Comparison of ENCODE assay signal across 29 cellular contexts in genomic region chrX:129743835-129744234, GRCh38. TPM values are rescaled to one million over a fixed set of nuclear protein-coding genes. Genes with fewer than 3 reads are reported as not detected.
DNase-seq lines count a peak whose midpoint lies in the region; ATAC-seq and TF ChIP-seq lines count a peak whose summit lies in the region.
"Had no signal": no experiment of that assay in that cellular context is flagged by ENCODE, and none has a peak within 500 bp of the region (broad histone marks: within the 10 kb centered on the region; RNA-seq: fewer than 3 reads in every experiment).

No MANE protein-coding gene starts in this region.

- H3K27ac ChIP-seq in BLaER1 (no peak overlapping the region), DND-41 (ENCODE audit: low read length) (peak overlapping the region; percentile 97), right atrium auricular region (no peak overlapping the region), thyroid gland (no peak overlapping the region)
- no peak overlapping the region for H3K27ac ChIP-seq in naive thymus-derived CD4-positive, alpha-beta T cell (ENCODE audit: low read depth, low read length)
- H3K27ac ChIP-seq: breast epithelium, HL-60, transverse colon had no signal

- H3K4me3 Mint-ChIP-seq in activated CD4-positive, alpha-beta memory T cell treated with anti-CD3 and anti-CD28 coated beads for 36 hours, result no peak overlapping the region
- peak overlapping the region in 6 of 10 donors; percentile 11 to 57 (median 28) for H3K4me3 Mint-ChIP-seq in naive thymus-derived CD4-positive, alpha-beta T cell
- H3K4me3 Mint-ChIP-seq: GM23338, WTC11 had no signal

- H3K79me2 ChIP-seq in DND-41 (ENCODE audit: insufficient read depth, low read length), result peaks cover 11% of the 10 kb centered on the region

- CTCF ChIA-PET in activated CD4-positive, alpha-beta memory T cell treated with anti-CD3 and anti-CD28 coated beads for 36 hours (lab: Charles Lee), result interaction anchor here (1.0 to 1.5 kb wide), 2 partner anchors 10 to 17 kb away, joined by 4 read pairs; no protein-coding TSS in a partner anchor
- CTCF ChIA-PET in naive thymus-derived CD4-positive, alpha-beta T cell (lab: Charles Lee), result no interaction called here

- no peaks in the 10 kb centered on the region for H3K36me3 Mint-ChIP-seq in activated CD4-positive, alpha-beta memory T cell treated with anti-CD3 and anti-CD28 coated beads for 36 hours
- no peaks in the 10 kb centered on the region for H3K36me3 Mint-ChIP-seq in naive thymus-derived CD4-positive, alpha-beta T cell
- H3K36me3 Mint-ChIP-seq: WTC11 had no signal

- no peaks in the 10 kb centered on the region for H3K36me3 ChIP-seq in BLaER1
- no peaks in the 10 kb centered on the region for H3K36me3 ChIP-seq in DND-41 (ENCODE audit: insufficient read depth, low read length)
- H3K36me3 ChIP-seq in naive thymus-derived CD4-positive, alpha-beta T cell (ENCODE audit: control insufficient read depth in 2 of 3, insufficient read depth in 3 of 3, low read length in 3 of 3), result no peaks in the 10 kb centered on the region
- H3K36me3 ChIP-seq in right atrium auricular region, result no peaks in the 10 kb centered on the region
- H3K36me3 ChIP-seq in thyroid gland, result no peaks in the 10 kb centered on the region
- H3K36me3 ChIP-seq: breast epithelium, transverse colon had no signal

- H4K20me1 ChIP-seq in BLaER1 (no peaks in the 10 kb centered on the region; the same call in 1 of the 2 replicates), DND-41 (ENCODE audit: insufficient read depth, low read length) (no peaks in the 10 kb centered on the region)

- H3K27me3 ChIP-seq in BLaER1 (peaks cover 85% of the 10 kb centered on the region), DND-41 (ENCODE audit: insufficient read depth, low read length, poor library complexity) (no peaks in the 10 kb centered on the region), right atrium auricular region (no peaks in the 10 kb centered on the region), thyroid gland (no peaks in the 10 kb centered on the region)
- H3K27me3 ChIP-seq in naive thymus-derived CD4-positive, alpha-beta T cell (ENCODE audit: control insufficient read depth in 2 of 2, insufficient read depth in 2 of 2, low read length in 2 of 2), result no peaks in the 10 kb centered on the region
- H3K27me3 ChIP-seq: transverse colon had no signal

- intact Hi-C loops in activated CD4-positive, alpha-beta memory T cell treated with anti-CD3 and anti-CD28 coated beads for 36 hours (cut with micrococcal nuclease), result no loop called here
- intact Hi-C loops in naive thymus-derived CD4-positive, alpha-beta T cell (cut with micrococcal nuclease), result loop anchor here in 1 of 2 donors (2.0 kb wide), 2 partner anchors 15 to 25 kb away; no protein-coding TSS in a partner anchor
- intact Hi-C loops in thyroid gland (cut with DNase I), result no loop called here

- no peak overlapping the region for H3K9ac ChIP-seq in BLaER1
- H3K9ac ChIP-seq in DND-41 (ENCODE audit: low read depth, low read length), result peak overlapping the region; percentile 82

- no peaks in the 10 kb centered on the region for H3K9me3 Mint-ChIP-seq in activated CD4-positive, alpha-beta memory T cell treated with anti-CD3 and anti-CD28 coated beads for 36 hours
- H3K9me3 Mint-ChIP-seq in naive thymus-derived CD4-positive, alpha-beta T cell, result peaks cover 0 to 2% (median 0%) of the 10 kb centered on the region in 11 donors
- H3K9me3 Mint-ChIP-seq: GM23338, WTC11 had no signal

- no peak for TF ChIP-seq POLR2A in thyroid gland (IDR thresholded peaks at IDR 0.05)

- peaks cover 30% of the 10 kb centered on the region for H3K4me1 Mint-ChIP-seq in activated CD4-positive, alpha-beta memory T cell treated with anti-CD3 and anti-CD28 coated beads for 36 hours (ENCODE audit: low read depth)
- peaks cover 20 to 56% (median 45%) of the 10 kb centered on the region in 7 donors for H3K4me1 Mint-ChIP-seq in naive thymus-derived CD4-positive, alpha-beta T cell

- 86 to 90% methylated on average over 4 of the region's 4 CpGs for WGBS in thyroid gland, 2 donors

- peak overlapping the region; percentile 38 for H3K27ac Mint-ChIP-seq in activated CD4-positive, alpha-beta memory T cell treated with anti-CD3 and anti-CD28 coated beads for 36 hours
- H3K27ac Mint-ChIP-seq in naive thymus-derived CD4-positive, alpha-beta T cell, result peak overlapping the region in 2 of 9 donors; percentile 54 to 94
- H3K27ac Mint-ChIP-seq: GM23338, WTC11 had no signal

- POLR2A ChIA-PET in activated CD4-positive, alpha-beta memory T cell treated with anti-CD3 and anti-CD28 coated beads for 36 hours (lab: Charles Lee), result interaction anchor here (1.0 kb wide), 1 partner anchor 52 kb away, joined by 3 read pairs; no protein-coding TSS in a partner anchor
- POLR2A ChIA-PET in naive thymus-derived CD4-positive, alpha-beta T cell (lab: Charles Lee), result interaction anchor here (1.2 to 1.7 kb wide), 4 partner anchors 9 to 38 kb away, joined by 3 to 4 read pairs (median 3); no protein-coding TSS in a partner anchor

- H3K9me3 ChIP-seq in BLaER1, result no peaks in the 10 kb centered on the region
- H3K9me3 ChIP-seq in DND-41 (ENCODE audit: insufficient read depth, low read length, severe bottlenecking), result no peaks in the 10 kb centered on the region
- no peaks in the 10 kb centered on the region for H3K9me3 ChIP-seq in naive thymus-derived CD4-positive, alpha-beta T cell (ENCODE audit: control insufficient read depth in 2 of 3, low read length in 3 of 3)
- H3K9me3 ChIP-seq in right atrium auricular region, result no peaks in the 10 kb centered on the region
- no peaks in the 10 kb centered on the region for H3K9me3 ChIP-seq in thyroid gland
- H3K9me3 ChIP-seq: breast epithelium, transverse colon had no signal

- no peak overlapping the region for H2AFZ ChIP-seq in DND-41 (ENCODE audit: low read depth, low read length)
- H2AFZ ChIP-seq: GM23338 had no signal

- no peak overlapping the region for H3K4me3 ChIP-seq in BLaER1
- peak overlapping the region in 1 of 2 experiments; percentile 30; a peak in 1 of 4 replicates for H3K4me3 ChIP-seq in DND-41 (ENCODE audit: low read depth in 1 of 2, low read length in 2 of 2)
- H3K4me3 ChIP-seq in naive thymus-derived CD4-positive, alpha-beta T cell (ENCODE audit: low read length), result no peak overlapping the region
- no peak overlapping the region for H3K4me3 ChIP-seq in right atrium auricular region
- H3K4me3 ChIP-seq in thyroid gland (replicated peaks in 1 of 3), result no peak overlapping the region
- H3K4me3 ChIP-seq: breast epithelium, GM23338, transverse colon had no signal

- no peaks in the 10 kb centered on the region for H3K27me3 Mint-ChIP-seq in activated CD4-positive, alpha-beta memory T cell treated with anti-CD3 and anti-CD28 coated beads for 36 hours
- H3K27me3 Mint-ChIP-seq in naive thymus-derived CD4-positive, alpha-beta T cell, result no peaks in the 10 kb centered on the region

- H3K4me1 ChIP-seq in BLaER1, result peaks cover 50% of the 10 kb centered on the region
- H3K4me1 ChIP-seq in DND-41 (ENCODE audit: insufficient read depth, low read length), result peaks cover 87% of the 10 kb centered on the region
- peaks cover 14 to 19% of the 10 kb centered on the region in 2 donors for H3K4me1 ChIP-seq in naive thymus-derived CD4-positive, alpha-beta T cell (ENCODE audit: control insufficient read depth in 2 of 2, insufficient read depth in 2 of 2, low read length in 2 of 2)
- H3K4me1 ChIP-seq in right atrium auricular region, result no peaks in the 10 kb centered on the region
- no peaks in the 10 kb centered on the region for H3K4me1 ChIP-seq in thyroid gland
- H3K4me1 ChIP-seq: breast epithelium had no signal

- DNase-seq in DND-41 (peak; percentile 88), right atrium auricular region (ENCODE audit: low spot score) (no peak), thyroid gland (no peak)
- DNase-seq in activated CD4-positive, alpha-beta memory T cell treated with anti-CD3 and anti-CD28 coated beads for 36 hours, result no peak
- no peak for DNase-seq in naive thymus-derived CD4-positive, alpha-beta T cell
- DNase-seq: ACHN; activated CD4-positive, alpha-beta T cell treated with anti-CD3 and anti-CD28 coated beads, Interleukin-2, amount 50 U/mL, for 48 hours; activated naive CD4-positive, alpha-beta T cell treated with Interleukin-2 at 50 U/mL for 16 hours; effector CD8-positive, alpha-beta T cell; NCI-H1105; NCI-H187 treated with DMSO at 0.1 percent for 48 hours; NCI-H524 treated with DMSO at 0.1 percent for 48 hours; NK-92 treated with Interleukin-12 subunit alpha and Interleukin-12 subunit beta, amount 100 ng/mL, for 24 hours; PC-3; Right ventricle myocardium superior; small intestine; T1000; transverse colon had no signal

- peak; percentile 74 for ATAC-seq in DND-41 (ENCODE audit: insufficient read depth, low read depth)
- peak; percentile 27 for ATAC-seq in naive thymus-derived CD4-positive, alpha-beta T cell
- no peak for ATAC-seq in GM18502 (IDR thresholded peaks at IDR 0.05; ENCODE audit: poor library complexity, unreplicated experiment)
- ATAC-seq in GM18909 (IDR thresholded peaks at IDR 0.05; ENCODE audit: poor library complexity, unreplicated experiment), result no peak
- ATAC-seq: GM23338, PC-3, WTC11 had no signal

- H3K4me2 ChIP-seq in BLaER1 (peak overlapping the region; percentile 33), DND-41 (ENCODE audit: insufficient read depth, low read length) (peak overlapping the region; percentile 60)
- H3K4me2 ChIP-seq: GM23338 had no signal

- TF ChIP-seq CTCF in DND-41 (IDR thresholded peaks at IDR 0.05; ENCODE audit: borderline replicate concordance, extremely low read depth, low read length, poor library complexity, severe bottlenecking) (no peak), right atrium auricular region (IDR thresholded peaks at IDR 0.05) (no peak), thyroid gland (IDR thresholded peaks at IDR 0.05) (no peak)

RNA-seq across cellular contexts. Expression of gene XPNPEP2, which starts 5.1 kb away (rescaled TPM):
- total RNA-seq in activated CD4-positive, alpha-beta memory T cell treated with anti-CD3 and anti-CD28 coated beads for 36 hours, result under 1 TPM; 0.80 to 0.93 TPM
- under 1 TPM in 3 of 5 experiments, not detected in 2; 0.13 to 0.82 (median 0.29) TPM for total RNA-seq in naive thymus-derived CD4-positive, alpha-beta T cell
- not detected for polyA plus RNA-seq in naive thymus-derived CD4-positive, alpha-beta T cell
- total RNA-seq in right atrium auricular region (1 to 10 TPM; 2.0 to 3.5 TPM), thyroid gland (1 to 10 TPM in 3 of 4 donors, under 1 TPM in 1; 0.88 to 2.5 (median 1.8) TPM)
- total RNA-seq: Daoy, epithelial cell of proximal tubule, GM23338, osteoblast, PC-3 had no signal
- polyA plus RNA-seq: GM23338 had no signal

RNA-seq across cellular contexts. Expression of gene SASH3, which starts 35.9 kb away (rescaled TPM):
- 100 to 1,000 TPM; 126 to 133 TPM for total RNA-seq in activated CD4-positive, alpha-beta memory T cell treated with anti-CD3 and anti-CD28 coated beads for 36 hours
- total RNA-seq in naive thymus-derived CD4-positive, alpha-beta T cell, result 100 to 1,000 TPM in 4 of 5 experiments, 10 to 100 TPM in 1; 71.8 to 262 (median 156) TPM
- polyA plus RNA-seq in naive thymus-derived CD4-positive, alpha-beta T cell, result 100 to 1,000 TPM in 1 of 2 donors, 10 to 100 TPM in 1; 85.3 to 209 TPM
- 1 to 10 TPM; 2.1 to 8.3 TPM for total RNA-seq in right atrium auricular region
- 1 to 10 TPM; 1.8 to 7.3 (median 3.0) TPM for total RNA-seq in thyroid gland
- total RNA-seq: Daoy, epithelial cell of proximal tubule, GM23338, osteoblast, PC-3 had no signal
- polyA plus RNA-seq: BJ had no signal

Comparison
In these comparisons a context has a peak if more than half of its experiments do, and no peak if none do; other contexts are left out.
1. ATAC-seq: peak in DND-41 (single experiment) and naive thymus-derived CD4-positive, alpha-beta T cell (single experiment); none in GM18502 (single experiment) and GM18909 (single experiment).
2. RNA of gene SASH3, which starts 35.9 kb away (total RNA-seq): 71.8 to 262 TPM in naive thymus-derived CD4-positive, alpha-beta T cell and 126 to 133 TPM in activated CD4-positive, alpha-beta memory T cell treated with anti-CD3 and anti-CD28 coated beads for 36 hours; 2.1 to 8.3 TPM in right atrium auricular region and 1.8 to 7.3 TPM in thyroid gland; every median in the first group is over 4 times any median in the second.